ENCODE assay signal across 24 cellular contexts in the genomic region with DNA sequence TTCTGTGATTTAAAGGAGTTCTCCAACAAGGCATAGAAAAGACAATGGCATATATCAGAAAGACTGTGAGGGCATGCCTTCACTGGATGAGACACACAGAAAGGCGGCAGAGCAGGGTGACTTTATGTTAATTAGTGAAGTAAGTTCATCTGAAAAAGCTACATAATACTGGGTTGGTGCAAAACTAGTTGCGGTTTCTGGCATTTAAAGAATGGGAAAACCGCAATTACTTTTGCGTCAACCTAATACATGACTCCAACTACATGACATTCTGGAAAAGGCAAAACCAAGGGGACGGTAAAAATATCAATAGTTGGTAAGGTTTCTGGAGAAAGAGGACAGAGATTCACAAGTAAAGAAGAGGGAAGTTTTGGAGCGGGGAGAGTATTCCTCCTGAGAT. TPM values are rescaled to one million over a fixed set of nuclear protein-coding genes. Genes with fewer than 3 reads are reported as not detected.
"Had no signal": no experiment of that assay in that cellular context is flagged by ENCODE, and none has a peak within 500 bp of the region (broad histone marks: within the 10 kb centered on the region; RNA-seq: fewer than 3 reads in every experiment).

No MANE protein-coding gene starts in this region.

- DNase-seq: activated CD4-positive, alpha-beta memory T cell treated with anti-CD3 and anti-CD28 coated beads for 36 hours; activated CD8-positive, alpha-beta memory T cell treated with anti-CD3 and anti-CD28 coated beads, Interleukin-2, amount 50 U/mL, for 4 hours; activated gamma-delta T cell treated with Interleukin-2 at 50 U/mL for 16 hours; activated naive CD8-positive, alpha-beta T cell treated with anti-CD3 and anti-CD28 coated beads for 36 hours; activated T-cell treated with anti-CD3 and anti-CD28 coated beads, Interleukin-2, amount 50 U/mL, for 72 hours; aorta; central memory CD4-positive, alpha-beta T cell; glutamatergic neuron; immature natural killer cell; left colon; mucosa of descending colon; natural killer cell; occipital lobe; stimulated activated CD4-positive, alpha-beta T cell treated with anti-CD3 and anti-CD28 coated beads, Interleukin-4, amount 100 ng/mL, for 1 hour; stimulated activated CD8-positive, alpha-beta memory T cell treated with anti-CD3 and anti-CD28 coated beads, Interleukin-4, amount 100 ng/mL, for 48 hours; stimulated activated naive CD8-positive, alpha-beta T cell treated with anti-CD3 and anti-CD28 coated beads, Interleukin-15, Interleukin-2, amounts not matched to agents 100 U/mL and 50 U/mL, for 24 hours; T-cell; T1000; upper lobe of left lung had no signal

- H3K4me1 ChIP-seq: suprapubic skin, upper lobe of left lung had no signal

- H3K4me3 ChIP-seq: mucosa of descending colon, suprapubic skin, upper lobe of left lung had no signal

- H3K9me3 ChIP-seq: mucosa of descending colon, suprapubic skin, upper lobe of left lung had no signal

- H3K27me3 ChIP-seq: suprapubic skin, upper lobe of left lung had no signal

- ATAC-seq: activated T-cell treated with anti-CD3 and anti-CD28 coated beads, Interleukin-2, amount 50 U/mL, for 72 hours; left colon; mucosa of descending colon; natural killer cell; stimulated activated naive CD8-positive, alpha-beta T cell treated with anti-CD3 and anti-CD28 coated beads, Interleukin-15, Interleukin-2, amounts not matched to agents 100 U/mL and 50 U/mL, for 24 hours; T-cell had no signal

- H3K27ac ChIP-seq: suprapubic skin, upper lobe of left lung, VCaP had no signal

- H3K36me3 ChIP-seq: suprapubic skin, upper lobe of left lung had no signal

RNA-seq across cellular contexts. Expression of a gene that starts 5.1 kb away (rescaled TPM):
- total RNA-seq: activated CD4-positive, alpha-beta memory T cell treated with anti-CD3 and anti-CD28 coated beads for 36 hours; activated naive CD8-positive, alpha-beta T cell treated with anti-CD3 and anti-CD28 coated beads for 36 hours; activated T-cell treated with anti-CD3 and anti-CD28 coated beads, Interleukin-2, amount 50 U/mL, for 72 hours; aorta; epithelial cell of proximal tubule; left colon; lung microvascular endothelial cell; mucosa of descending colon; natural killer cell; occipital lobe; pulmonary artery endothelial cell; upper lobe of left lung had no signal
- polyA plus RNA-seq: aorta, immature natural killer cell had no signal

RNA-seq across cellular contexts. Expression of a gene that starts 36.6 kb away (rescaled TPM):
- total RNA-seq: lung microvascular endothelial cell had no signal
